Comparison of ENCODE assay signal across 1 cellular context in the genomic region with DNA sequence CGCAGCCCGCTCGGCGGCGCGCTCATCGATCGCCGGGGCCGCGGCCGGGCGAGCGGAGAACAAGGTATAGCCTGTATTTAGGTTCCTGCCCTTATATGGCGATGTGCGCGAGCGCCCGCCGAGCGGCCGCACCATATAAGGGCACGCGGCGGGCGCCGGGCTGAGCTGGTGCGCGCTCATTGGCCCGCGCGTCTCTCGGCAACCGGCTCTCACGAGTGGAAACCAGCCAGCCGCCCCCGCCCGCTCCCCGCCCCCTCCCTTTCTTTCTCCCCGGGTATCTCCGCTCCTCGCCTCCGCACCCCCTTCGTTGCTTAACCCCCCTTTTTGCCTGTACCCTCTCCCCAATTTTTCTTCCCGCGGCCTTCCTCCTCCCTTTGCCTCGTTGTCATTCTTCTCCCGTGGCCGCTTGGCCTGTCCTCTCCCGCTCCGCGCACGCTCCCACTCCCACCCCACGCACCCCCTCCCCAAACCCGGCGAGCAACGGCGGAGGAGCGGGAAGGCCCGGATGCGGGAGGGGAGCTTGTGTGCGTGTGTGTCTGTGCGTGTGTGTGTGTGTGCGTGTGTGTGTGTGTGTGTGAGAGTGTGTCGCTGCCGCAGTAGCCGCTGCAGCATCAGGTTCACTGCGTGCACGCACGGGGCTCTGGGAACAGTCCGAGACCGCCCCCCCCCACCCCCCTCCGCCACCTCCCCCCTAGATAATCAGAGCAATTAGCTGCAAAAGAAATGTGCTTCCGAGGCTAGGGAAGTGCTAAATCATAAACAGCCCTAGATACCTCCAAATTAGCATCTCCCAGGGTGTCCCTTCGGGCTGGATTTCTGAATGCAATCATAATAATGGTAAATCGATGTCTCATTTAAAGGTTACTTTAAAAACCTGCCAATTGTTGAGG.
TF ChIP-seq lines count a peak whose summit lies in the region.

No MANE protein-coding gene starts in this region.

TF ChIP-seq in HEK293, 187 proteins besides CTCF, POLR2A, EP300 and RAD21 (continued from another document and continues in another):
- TF ChIP-seq ZBTB44 (tag by site-specific recombination; IDR thresholded peaks at IDR 0.05) (no peak), ZNF155 (tag by site-specific recombination; IDR thresholded peaks at IDR 0.05) (no peak), ZBTB8A (tag by site-specific recombination; IDR thresholded peaks at IDR 0.05) (peak; percentile 90), ZNF24 (tag by site-specific recombination; IDR thresholded peaks at IDR 0.05) (peak; percentile 35; the same call in 1 of the 2 replicates), ZNF302 (tag by site-specific recombination; IDR thresholded peaks at IDR 0.05; ENCODE audit: low read depth) (no peak), EGR2 (tag by site-specific recombination; IDR thresholded peaks at IDR 0.05; ENCODE audit: low read depth) (peak; percentile 93), ZNF132 (tag by site-specific recombination; IDR thresholded peaks at IDR 0.05; ENCODE audit: borderline replicate concordance) (no peak), PRDM1 (tag by site-specific recombination; IDR thresholded peaks at IDR 0.05) (peak; percentile 58; the same call in 1 of the 2 replicates), ZXDB (tag by site-specific recombination; IDR thresholded peaks at IDR 0.05) (no peak), ZBTB7A (tag by site-specific recombination; IDR thresholded peaks at IDR 0.05; ENCODE audit: low read depth) (peak; percentile 96), ZNF792 (tag by site-specific recombination; IDR thresholded peaks at IDR 0.05) (no peak), GLIS1 (tag by site-specific recombination; IDR thresholded peaks at IDR 0.05) (peak; percentile 46; the same call in 1 of the 2 replicates), KLF9 (tag by site-specific recombination; IDR thresholded peaks at IDR 0.05; ENCODE audit: low read depth) (peak; percentile 81), ZNF830 (tag by site-specific recombination; IDR thresholded peaks at IDR 0.05; ENCODE audit: low read depth) (no peak), ZNF335 (tag by site-specific recombination; conservative IDR thresholded peaks at IDR 0.05) (peak; percentile 83), HOXD13 (CRISPR knock-in tag; IDR thresholded peaks at IDR 0.05; ENCODE audit: borderline replicate concordance) (no peak), ZSCAN30 (tag by site-specific recombination; IDR thresholded peaks at IDR 0.05) (no peak), PRDM2 (tag by site-specific recombination; IDR thresholded peaks at IDR 0.05; ENCODE audit: borderline replicate concordance) (no peak), ZNF701 (tag by site-specific recombination; IDR thresholded peaks at IDR 0.05) (no peak), BCL11A (tag by site-specific recombination; IDR thresholded peaks at IDR 0.05; ENCODE audit: low read depth) (peak; percentile 66; the same call in 1 of the 2 replicates), ZNF391 (tag by site-specific recombination; IDR thresholded peaks at IDR 0.05; ENCODE audit: borderline replicate concordance, low read depth) (peak; percentile 86), ZNF555 (tag by site-specific recombination; conservative IDR thresholded peaks at IDR 0.05) (no peak), ZNF473 (tag by site-specific recombination; IDR thresholded peaks at IDR 0.05) (no peak), KLF1 (tag by site-specific recombination; IDR thresholded peaks at IDR 0.05) (no peak), ZNF416 (tag by site-specific recombination; IDR thresholded peaks at IDR 0.05) (no peak), ZNF324 (tag by site-specific recombination; IDR thresholded peaks at IDR 0.05) (0 out of 2 replicates have a peak, but pooled peaks have one; percentile 69), ZNF76 (tag by site-specific recombination; IDR thresholded peaks at IDR 0.05; ENCODE audit: borderline replicate concordance, low read depth) (peak; percentile 79)
- TF ChIP-seq, protein P1, sequence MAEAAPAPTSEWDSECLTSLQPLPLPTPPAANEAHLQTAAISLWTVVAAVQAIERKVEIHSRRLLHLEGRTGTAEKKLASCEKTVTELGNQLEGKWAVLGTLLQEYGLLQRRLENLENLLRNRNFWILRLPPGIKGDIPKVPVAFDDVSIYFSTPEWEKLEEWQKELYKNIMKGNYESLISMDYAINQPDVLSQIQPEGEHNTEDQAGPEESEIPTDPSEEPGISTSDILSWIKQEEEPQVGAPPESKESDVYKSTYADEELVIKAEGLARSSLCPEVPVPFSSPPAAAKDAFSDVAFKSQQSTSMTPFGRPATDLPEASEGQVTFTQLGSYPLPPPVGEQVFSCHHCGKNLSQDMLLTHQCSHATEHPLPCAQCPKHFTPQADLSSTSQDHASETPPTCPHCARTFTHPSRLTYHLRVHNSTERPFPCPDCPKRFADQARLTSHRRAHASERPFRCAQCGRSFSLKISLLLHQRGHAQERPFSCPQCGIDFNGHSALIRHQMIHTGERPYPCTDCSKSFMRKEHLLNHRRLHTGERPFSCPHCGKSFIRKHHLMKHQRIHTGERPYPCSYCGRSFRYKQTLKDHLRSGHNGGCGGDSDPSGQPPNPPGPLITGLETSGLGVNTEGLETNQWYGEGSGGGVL (tag by site-specific recombination; IDR thresholded peaks at IDR 0.05) = peak; percentile 98
- TF ChIP-seq, protein P2, sequence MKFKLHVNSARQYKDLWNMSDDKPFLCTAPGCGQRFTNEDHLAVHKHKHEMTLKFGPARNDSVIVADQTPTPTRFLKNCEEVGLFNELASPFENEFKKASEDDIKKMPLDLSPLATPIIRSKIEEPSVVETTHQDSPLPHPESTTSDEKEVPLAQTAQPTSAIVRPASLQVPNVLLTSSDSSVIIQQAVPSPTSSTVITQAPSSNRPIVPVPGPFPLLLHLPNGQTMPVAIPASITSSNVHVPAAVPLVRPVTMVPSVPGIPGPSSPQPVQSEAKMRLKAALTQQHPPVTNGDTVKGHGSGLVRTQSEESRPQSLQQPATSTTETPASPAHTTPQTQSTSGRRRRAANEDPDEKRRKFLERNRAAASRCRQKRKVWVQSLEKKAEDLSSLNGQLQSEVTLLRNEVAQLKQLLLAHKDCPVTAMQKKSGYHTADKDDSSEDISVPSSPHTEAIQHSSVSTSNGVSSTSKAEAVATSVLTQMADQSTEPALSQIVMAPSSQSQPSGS (tag by site-specific recombination; IDR thresholded peaks at IDR 0.05; ENCODE audit: low read depth) = no peak
- TF ChIP-seq, protein P3, sequence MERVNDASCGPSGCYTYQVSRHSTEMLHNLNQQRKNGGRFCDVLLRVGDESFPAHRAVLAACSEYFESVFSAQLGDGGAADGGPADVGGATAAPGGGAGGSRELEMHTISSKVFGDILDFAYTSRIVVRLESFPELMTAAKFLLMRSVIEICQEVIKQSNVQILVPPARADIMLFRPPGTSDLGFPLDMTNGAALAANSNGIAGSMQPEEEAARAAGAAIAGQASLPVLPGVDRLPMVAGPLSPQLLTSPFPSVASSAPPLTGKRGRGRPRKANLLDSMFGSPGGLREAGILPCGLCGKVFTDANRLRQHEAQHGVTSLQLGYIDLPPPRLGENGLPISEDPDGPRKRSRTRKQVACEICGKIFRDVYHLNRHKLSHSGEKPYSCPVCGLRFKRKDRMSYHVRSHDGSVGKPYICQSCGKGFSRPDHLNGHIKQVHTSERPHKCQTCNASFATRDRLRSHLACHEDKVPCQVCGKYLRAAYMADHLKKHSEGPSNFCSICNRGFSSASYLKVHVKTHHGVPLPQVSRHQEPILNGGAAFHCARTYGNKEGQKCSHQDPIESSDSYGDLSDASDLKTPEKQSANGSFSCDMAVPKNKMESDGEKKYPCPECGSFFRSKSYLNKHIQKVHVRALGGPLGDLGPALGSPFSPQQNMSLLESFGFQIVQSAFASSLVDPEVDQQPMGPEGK (tag by site-specific recombination; IDR thresholded peaks at IDR 0.05) = peak; percentile 96
- TF ChIP-seq, protein P4, sequence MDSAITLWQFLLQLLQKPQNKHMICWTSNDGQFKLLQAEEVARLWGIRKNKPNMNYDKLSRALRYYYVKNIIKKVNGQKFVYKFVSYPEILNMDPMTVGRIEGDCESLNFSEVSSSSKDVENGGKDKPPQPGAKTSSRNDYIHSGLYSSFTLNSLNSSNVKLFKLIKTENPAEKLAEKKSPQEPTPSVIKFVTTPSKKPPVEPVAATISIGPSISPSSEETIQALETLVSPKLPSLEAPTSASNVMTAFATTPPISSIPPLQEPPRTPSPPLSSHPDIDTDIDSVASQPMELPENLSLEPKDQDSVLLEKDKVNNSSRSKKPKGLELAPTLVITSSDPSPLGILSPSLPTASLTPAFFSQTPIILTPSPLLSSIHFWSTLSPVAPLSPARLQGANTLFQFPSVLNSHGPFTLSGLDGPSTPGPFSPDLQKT (IDR thresholded peaks at IDR 0.05; ENCODE audit: borderline replicate concordance, low read depth, low read length) = no peak
- TF ChIP-seq, protein P5, sequence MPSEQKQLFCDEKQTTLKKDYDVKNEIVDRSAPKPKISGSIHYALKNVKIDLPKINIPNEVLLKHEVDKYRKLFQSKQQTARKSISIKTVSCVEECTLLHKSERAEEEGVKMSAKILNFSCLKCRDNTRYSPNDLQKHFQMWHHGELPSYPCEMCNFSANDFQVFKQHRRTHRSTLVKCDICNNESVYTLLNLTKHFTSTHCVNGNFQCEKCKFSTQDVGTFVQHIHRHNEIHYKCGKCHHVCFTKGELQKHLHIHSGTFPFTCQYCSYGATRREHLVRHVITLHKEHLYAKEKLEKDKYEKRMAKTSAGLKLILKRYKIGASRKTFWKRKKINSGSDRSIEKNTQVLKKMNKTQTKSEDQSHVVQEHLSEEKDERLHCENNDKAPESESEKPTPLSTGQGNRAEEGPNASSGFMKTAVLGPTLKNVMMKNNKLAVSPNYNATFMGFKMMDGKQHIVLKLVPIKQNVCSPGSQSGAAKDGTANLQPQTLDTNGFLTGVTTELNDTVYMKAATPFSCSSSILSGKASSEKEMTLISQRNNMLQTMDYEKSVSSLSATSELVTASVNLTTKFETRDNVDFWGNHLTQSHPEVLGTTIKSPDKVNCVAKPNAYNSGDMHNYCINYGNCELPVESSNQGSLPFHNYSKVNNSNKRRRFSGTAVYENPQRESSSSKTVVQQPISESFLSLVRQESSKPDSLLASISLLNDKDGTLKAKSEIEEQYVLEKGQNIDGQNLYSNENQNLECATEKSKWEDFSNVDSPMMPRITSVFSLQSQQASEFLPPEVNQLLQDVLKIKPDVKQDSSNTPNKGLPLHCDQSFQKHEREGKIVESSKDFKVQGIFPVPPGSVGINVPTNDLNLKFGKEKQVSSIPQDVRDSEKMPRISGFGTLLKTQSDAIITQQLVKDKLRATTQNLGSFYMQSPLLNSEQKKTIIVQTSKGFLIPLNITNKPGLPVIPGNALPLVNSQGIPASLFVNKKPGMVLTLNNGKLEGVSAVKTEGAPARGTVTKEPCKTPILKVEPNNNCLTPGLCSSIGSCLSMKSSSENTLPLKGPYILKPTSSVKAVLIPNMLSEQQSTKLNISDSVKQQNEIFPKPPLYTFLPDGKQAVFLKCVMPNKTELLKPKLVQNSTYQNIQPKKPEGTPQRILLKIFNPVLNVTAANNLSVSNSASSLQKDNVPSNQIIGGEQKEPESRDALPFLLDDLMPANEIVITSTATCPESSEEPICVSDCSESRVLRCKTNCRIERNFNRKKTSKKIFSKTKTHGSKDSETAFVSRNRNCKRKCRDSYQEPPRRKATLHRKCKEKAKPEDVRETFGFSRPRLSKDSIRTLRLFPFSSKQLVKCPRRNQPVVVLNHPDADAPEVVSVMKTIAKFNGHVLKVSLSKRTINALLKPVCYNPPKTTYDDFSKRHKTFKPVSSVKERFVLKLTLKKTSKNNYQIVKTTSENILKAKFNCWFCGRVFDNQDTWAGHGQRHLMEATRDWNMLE (tag by site-specific recombination; conservative IDR thresholded peaks at IDR 0.05; ENCODE audit: low read depth) = no peak
